In genomic region chr2:220455389-220455788, GRCh38 we compare ENCODE assay signal across 1 cellular context.
TF ChIP-seq lines count a peak whose summit lies in the region.

No MANE protein-coding gene starts in this region.

TF ChIP-seq in GM23338, 12 proteins besides CTCF, POLR2A, EP300 and RAD21 (continued from another document):
- TF ChIP-seq ZNF462 (CRISPR knock-in tag; IDR thresholded peaks at IDR 0.05): no peak
